In the genomic region with DNA sequence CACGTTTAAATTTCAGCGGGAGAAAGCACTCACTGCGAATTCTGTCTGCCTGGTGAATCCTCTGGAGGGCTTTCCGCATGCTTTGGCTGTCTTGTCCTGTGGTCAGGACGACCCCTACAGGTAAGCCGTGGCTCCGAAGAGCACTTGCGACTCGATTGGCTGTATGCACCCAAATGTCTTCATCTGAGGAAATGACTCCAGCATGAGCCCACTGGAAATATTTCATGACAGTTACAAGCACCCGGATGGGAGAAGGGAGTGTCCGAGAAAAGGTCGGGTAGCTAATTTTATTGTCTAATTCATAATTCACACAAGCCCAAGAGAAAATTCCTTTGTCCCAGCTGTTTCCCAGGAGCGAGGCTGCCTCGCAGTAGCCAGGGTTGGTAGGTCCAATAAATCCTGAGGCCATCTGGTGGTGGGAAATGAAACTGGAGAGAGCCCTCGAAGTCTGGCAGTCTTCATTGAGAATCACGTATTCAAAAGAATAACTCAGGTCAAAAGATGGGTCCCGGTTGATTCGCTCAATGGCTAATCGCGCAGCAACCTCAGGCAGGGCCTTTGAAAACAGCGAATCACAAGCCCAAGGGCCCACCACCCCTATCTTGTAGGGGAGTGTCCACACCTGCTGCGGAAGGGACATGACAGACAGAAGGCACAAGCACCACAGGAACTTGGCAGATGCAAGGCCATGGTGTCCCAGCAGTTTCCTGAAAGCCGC, we compare ENCODE assay signal across 9 cellular contexts. TPM values are rescaled to one million over a fixed set of nuclear protein-coding genes. Genes with fewer than 3 reads are reported as not detected.
DNase-seq lines count a peak whose midpoint lies in the region; TF ChIP-seq lines count a peak whose summit lies in the region.
"Had no signal": no experiment of that assay in that cellular context is flagged by ENCODE, and none has a peak within 500 bp of the region (broad histone marks: within the 10 kb centered on the region; RNA-seq: fewer than 3 reads in every experiment).

No MANE protein-coding gene starts in this region.

- H3K27me3 ChIP-seq in HUES64 (ENCODE audit: insufficient read depth, low read length), result no peaks in the 10 kb centered on the region
- H3K27me3 ChIP-seq in SJSA1 (replicated peaks), result no peaks in the 10 kb centered on the region
- peaks cover 32% of the 10 kb centered on the region for H3K27me3 ChIP-seq in osteoblast (ENCODE audit: insufficient read depth, low read length)
- H3K27me3 ChIP-seq in Peyer's patch, result no peaks in the 10 kb centered on the region

- H3K27ac ChIP-seq in HUES64 (ENCODE audit: low read depth, low read length) (peak overlapping the region; percentile 46; the same call in 1 of the 2 replicates), SJSA1 (no peak overlapping the region), osteoblast (ENCODE audit: low read depth, low read length) (no peak overlapping the region), Peyer's patch (no peak overlapping the region)
- H3K27ac ChIP-seq: BLaER1 had no signal

- 29% methylated on average over 20 of the region's 23 CpGs for WGBS in HUES64

- peak overlapping the region; percentile 40; the same call in 1 of the 2 replicates for H3K9ac ChIP-seq in HUES64 (ENCODE audit: low read depth, low read length)
- H3K9ac ChIP-seq: BLaER1 had no signal

- no peak for TF ChIP-seq POLR2A in Peyer's patch (IDR thresholded peaks at IDR 0.05)

- DNase-seq in NCI-H1092 treated with DMSO at 0.1 percent for 48 hours (lab: John Stamatoyannopoulos, UW), result peak; percentile 46
- no peak for DNase-seq in NCI-H1092 (lab: John Stamatoyannopoulos, UW)
- peak; percentile 14 to 36 for DNase-seq in SJSA1 (ENCODE audit: low read depth in 1 of 2, low spot score in 2 of 2)
- DNase-seq in fibroblast of the conjunctiva (ENCODE audit: low read depth), result peak; percentile 9
- DNase-seq in osteoblast (ENCODE audit: insufficient read length, low spot score, missing footprints), result peak; percentile 11
- DNase-seq in NCI-H1048 (lab: John Stamatoyannopoulos, UW), result no peak
- DNase-seq in Peyer's patch, result no peak

- no peaks in the 10 kb centered on the region for H3K79me2 ChIP-seq in osteoblast (ENCODE audit: insufficient read depth, low read length)

- H4K20me1 ChIP-seq in osteoblast (ENCODE audit: insufficient read depth, low read length), result no peaks in the 10 kb centered on the region
- H4K20me1 ChIP-seq: BLaER1 had no signal

- H3K4me3 ChIP-seq in HUES64 (ENCODE audit: low read length) (peak overlapping the region; percentile 41), SJSA1 (no peak overlapping the region), osteoblast (ENCODE audit: insufficient read depth, low read length) (peak overlapping the region; percentile 43), Peyer's patch (no peak overlapping the region)
- H3K4me3 ChIP-seq: BLaER1 had no signal

- no peaks in the 10 kb centered on the region for H3K36me3 ChIP-seq in HUES64 (ENCODE audit: insufficient read depth, low read length)
- no peaks in the 10 kb centered on the region for H3K36me3 ChIP-seq in SJSA1
- no peaks in the 10 kb centered on the region for H3K36me3 ChIP-seq in osteoblast (ENCODE audit: insufficient read depth, low read length)
- H3K36me3 ChIP-seq in Peyer's patch, result no peaks in the 10 kb centered on the region
- H3K36me3 ChIP-seq: BLaER1 had no signal

- H3K9me3 ChIP-seq in HUES64 (ENCODE audit: insufficient read depth, low read depth, low read length), result no peaks in the 10 kb centered on the region
- H3K9me3 ChIP-seq in SJSA1 (replicated peaks), result no peaks in the 10 kb centered on the region
- H3K9me3 ChIP-seq in osteoblast (ENCODE audit: low read depth, low read length), result no peaks in the 10 kb centered on the region
- no peaks in the 10 kb centered on the region for H3K9me3 ChIP-seq in Peyer's patch
- H3K9me3 ChIP-seq: BLaER1 had no signal

- H3K4me2 ChIP-seq in osteoblast (ENCODE audit: insufficient read depth, low read length), result peak overlapping the region; percentile 71
- H3K4me2 ChIP-seq: BLaER1 had no signal

- H3K4me1 ChIP-seq in HUES64 (ENCODE audit: insufficient read depth, low read length), result peaks cover 28% of the 10 kb centered on the region
- peaks cover 15% of the 10 kb centered on the region for H3K4me1 ChIP-seq in SJSA1 (replicated peaks)
- peaks cover 18% of the 10 kb centered on the region for H3K4me1 ChIP-seq in osteoblast (ENCODE audit: insufficient read depth, low read length)
- H3K4me1 ChIP-seq in Peyer's patch, result no peaks in the 10 kb centered on the region
- H3K4me1 ChIP-seq: BLaER1 had no signal

- TF ChIP-seq CTCF in osteoblast (IDR thresholded peaks at IDR 0.05; ENCODE audit: extremely low read depth, low read depth, low read length), result peak; percentile 70
- TF ChIP-seq CTCF in Peyer's patch (IDR thresholded peaks at IDR 0.05), result peak in 2 of 6 experiments; percentile 17 to 26

- peak overlapping the region; percentile 72 for H2AFZ ChIP-seq in osteoblast (ENCODE audit: low read length)

RNA-seq across cellular contexts. Expression of a gene that starts 6.6 kb away (rescaled TPM):
- 0.05 TPM for polyA plus RNA-seq in HUES64 (2013, experiment 1 of 2)
- not detected for polyA plus RNA-seq in HUES64 (2013, experiment 2 of 2)
- not detected in 2 replicates for total RNA-seq in SJSA1 (2014; rRNA removed; shearing (Covaris generic))
- under 0.01 TPM in 1 of 2 replicates, not detected in the other for total RNA-seq in osteoblast
- total RNA-seq in Peyer's patch, result not detected

Comparison
In these comparisons a context has a peak if more than half of its experiments do, and no peak if none do; other contexts are left out.
1. DNase-seq: peak in NCI-H1092 treated with DMSO at 0.1 percent for 48 hours (single experiment), SJSA1 (2 of 2), fibroblast of the conjunctiva (single experiment) and osteoblast (single experiment); none in NCI-H1092 (single experiment), NCI-H1048 (single experiment) and Peyer's patch (0 of 3).
2. H3K4me3 ChIP-seq: peak in HUES64 (single experiment) and osteoblast (single experiment); none in SJSA1 (single experiment) and Peyer's patch (0 of 4).